35 cellular contexts compared by ENCODE assay signal in genomic region chr11:36235750-36236149, GRCh38. TPM values are rescaled to one million over a fixed set of nuclear protein-coding genes. Genes with fewer than 3 reads are reported as not detected.
DNase-seq lines count a peak whose midpoint lies in the region; ATAC-seq, FAIRE-seq and TF ChIP-seq lines count a peak whose summit lies in the region.
"Had no signal": no experiment of that assay in that cellular context is flagged by ENCODE, and none has a peak within 500 bp of the region (broad histone marks: within the 10 kb centered on the region; RNA-seq: fewer than 3 reads in every experiment).

No MANE protein-coding gene starts in this region.

- no peaks in the 10 kb centered on the region for H3K9me1 ChIP-seq in K562 (ENCODE audit: control insufficient read depth, insufficient read depth, low read length)

- no TSS peak for BruUV-seq in K562 (replicated peaks; lab: Mats Ljungman, UMichigan)

- H4K20me1 ChIP-seq in K562 (replicated peaks; ENCODE audit: control insufficient read depth, insufficient read depth, low read length) (no peaks in the 10 kb centered on the region), MM.1S (ENCODE audit: insufficient read depth, low read length) (no peaks in the 10 kb centered on the region)

- H3K4me2 ChIP-seq in K562 (ENCODE audit: insufficient read depth, low read length), result no peak overlapping the region
- no peak overlapping the region for H3K4me2 ChIP-seq in MM.1S (ENCODE audit: low read depth, low read length)
- H3K4me2 ChIP-seq: KMS-11, PC-9 had no signal

- no peaks in the 10 kb centered on the region for H3F3A ChIP-seq in MM.1S (ENCODE audit: insufficient read depth, low read length)

- in situ Hi-C loops in K562 (cut with MboI), result no loop called here

- H3K9ac ChIP-seq in K562 (ENCODE audit: insufficient read depth in 1 of 2, low read depth in 2 of 2, low read length in 2 of 2) (no peak overlapping the region), MM.1S (ENCODE audit: low read length) (no peak overlapping the region)
- H3K9ac ChIP-seq: KMS-11 had no signal

- H3K79me2 ChIP-seq in K562 (ENCODE audit: control insufficient read depth, insufficient read depth, low read length), result no peaks in the 10 kb centered on the region
- no peaks in the 10 kb centered on the region for H3K79me2 ChIP-seq in MM.1S (ENCODE audit: low read length)

- no peaks in the 10 kb centered on the region for H3K9me3 ChIP-seq in K562 (replicated peaks; ENCODE audit: control insufficient read depth, insufficient read depth, low read depth, low read length)
- H3K9me3 ChIP-seq in MM.1S (replicated peaks; ENCODE audit: insufficient read depth, low read length), result no peaks in the 10 kb centered on the region; the same call in 1 of the 2 replicates
- H3K9me3 ChIP-seq: breast epithelium, gastroesophageal sphincter, prostate gland, thoracic aorta, uterus had no signal

- TF ChIP-seq RAD21 in K562 (CRISPR knock-in tag; conservative IDR thresholded peaks at IDR 0.05 in 1 of 2, IDR thresholded peaks at IDR 0.05 in 1 of 2), result no peak

- ATAC-seq in K562, result no peak
- ATAC-seq in HG03095 (IDR thresholded peaks at IDR 0.05; ENCODE audit: unreplicated experiment), result no peak
- ATAC-seq: activated naive CD8-positive, alpha-beta T cell treated with anti-CD3 and anti-CD28 coated beads, Interleukin-2, amount 50 U/mL, for 24 hours; activated T-cell treated with anti-CD3 and anti-CD28 coated beads, Interleukin-2, amount 50 U/mL, for 4 hours; gastroesophageal sphincter; left lobe of liver; WTC11 had no signal

- H3K4me3 ChIP-seq in K562 (no peak overlapping the region), MM.1S (ENCODE audit: low read length) (no peak overlapping the region)
- H3K4me3 ChIP-seq: breast epithelium, gastroesophageal sphincter, PC-9, prostate gland, thoracic aorta, uterus had no signal

- POLR2A ChIA-PET in K562 (lab: Yijun Ruan, JAX), result no interaction called here

- H3K36me3 ChIP-seq in K562 (ENCODE audit: control insufficient read depth, insufficient read depth, low read length), result no peaks in the 10 kb centered on the region
- H3K36me3 ChIP-seq in MM.1S (replicated peaks; ENCODE audit: insufficient read depth, low read length), result no peaks in the 10 kb centered on the region
- H3K36me3 ChIP-seq: breast epithelium, gastroesophageal sphincter, prostate gland, thoracic aorta, uterus had no signal

- H3K4me1 ChIP-seq in K562 (replicated peaks in 1 of 2; ENCODE audit: control insufficient read depth in 2 of 2, insufficient read depth in 2 of 2, low read length in 2 of 2), result no peaks in the 10 kb centered on the region
- H3K4me1 ChIP-seq in MM.1S (ENCODE audit: low read length), result no peaks in the 10 kb centered on the region
- H3K4me1 ChIP-seq: breast epithelium, prostate gland had no signal

- intact Hi-C loops in K562 (cut with micrococcal nuclease), result no loop called here

- H2AFZ ChIP-seq in K562 (ENCODE audit: low read depth, low read length) (no peak overlapping the region), MM.1S (ENCODE audit: low read length) (no peak overlapping the region)
- H2AFZ ChIP-seq: PC-9 had no signal

- no peak for TF ChIP-seq EP300 in K562 (IDR thresholded peaks at IDR 0.05; ENCODE audit: low read length)

- FAIRE-seq in K562 (lab: Jason Lieb, UNC), result no peak
- FAIRE-seq in GM12891 (lab: Jason Lieb, UNC), result no peak
- FAIRE-seq: G401.6, H54 had no signal

- CTCF ChIA-PET in K562 (lab: Yijun Ruan, JAX; ENCODE audit: low intra/inter-chr PET ratio), result no interaction called here

- TF ChIP-seq POLR2A in K562 (conservative IDR thresholded peaks at IDR 0.05) (no peak), GM12891 (IDR thresholded peaks at IDR 0.05; ENCODE audit: low read depth, low read length) (no peak)

- H3K9me2 ChIP-seq in MM.1S (replicated peaks; ENCODE audit: insufficient read depth, low read length), result no peaks in the 10 kb centered on the region

- peak; percentile 16 for DNase-seq in EH (ENCODE audit: low read depth)
- peak; percentile 63 for DNase-seq in M059J (ENCODE audit: low read depth)
- no peak for DNase-seq in K562 (ENCODE audit: extremely low read depth in 1 of 4, low spot score in 3 of 4)
- peak; percentile 59 for DNase-seq in iris pigment epithelial cell (ENCODE audit: low read depth)
- no peak for DNase-seq in GM12891 (ENCODE audit: insufficient read length, low spot score)
- DNase-seq in UCSD-AML1 (lab: John Stamatoyannopoulos, UW; ENCODE audit: unreplicated experiment), result no peak
- DNase-seq in MM.1S, result no peak
- DNase-seq: activated CD4-positive, alpha-beta T cell treated with anti-CD3 and anti-CD28 coated beads, Interleukin-2, amount 10 ng/mL, durations not matched to agents 7 days and 5 days; activated gamma-delta T cell treated with Interleukin-2 at 50 U/mL for 16 hours; activated naive CD8-positive, alpha-beta T cell treated with anti-CD3 and anti-CD28 coated beads, Interleukin-2, amount 50 U/mL, for 24 hours; activated T-cell treated with anti-CD3 and anti-CD28 coated beads, Interleukin-2, amount 50 U/mL, for 4 hours; CD8-positive, alpha-beta memory T cell; DMS 273 treated with DMSO at 0.1 percent for 48 hours; effector CD4-positive, alpha-beta T cell; erythroblast; hippocampal formation; NCI-H187 treated with DMSO at 0.1 percent for 48 hours; NCI-H2171 treated with DMSO at 0.1 percent for 48 hours; NCI-H524; NK-92 treated with Interleukin-12 subunit alpha and Interleukin-12 subunit beta, amount 100 ng/mL, for 24 hours; PC-9; Right ventricle myocardium superior; SW 1271; T1000; uterus had no signal

- no peaks in the 10 kb centered on the region for H3K27me3 ChIP-seq in K562 (ENCODE audit: control insufficient read depth in 2 of 2, insufficient read depth in 2 of 2, low read length in 2 of 2)
- H3K27me3 ChIP-seq in MM.1S (replicated peaks; ENCODE audit: insufficient read depth, low read length), result no peaks in the 10 kb centered on the region
- H3K27me3 ChIP-seq: breast epithelium, gastroesophageal sphincter, uterus had no signal

- TF ChIP-seq CTCF in K562 (IDR thresholded peaks at IDR 0.05 in 2 of 3, conservative IDR thresholded peaks at IDR 0.05 in 1 of 3; ENCODE audit: insufficient read depth in 2 of 3, low read depth in 1 of 3, low read length in 3 of 3), result no peak
- no peak for TF ChIP-seq CTCF in MM.1S (IDR thresholded peaks at IDR 0.05; ENCODE audit: low read length)

- no peak overlapping the region for H3K27ac ChIP-seq in K562 (ENCODE audit: extremely low read depth, low read depth, low read length)
- H3K27ac ChIP-seq in MM.1S (ENCODE audit: low read length), result no peak overlapping the region
- H3K27ac ChIP-seq: breast epithelium, gastroesophageal sphincter, KMS-11, PC-9, prostate gland, thoracic aorta, uterus had no signal

- 6% methylated on average over 3 of the region's 3 CpGs for WGBS in K562 (ENCODE audit: insufficient coverage, low coverage, missing lambda C conversion rate)

TF ChIP-seq in K562, 482 proteins besides CTCF, POLR2A, EP300 and RAD21 (continues in another document):
- no peak for TF ChIP-seq NBN (IDR thresholded peaks at IDR 0.05; ENCODE audit: low read depth)
- no peak for TF ChIP-seq SP1 (CRISPR knock-in tag; IDR thresholded peaks at IDR 0.05)
- TF ChIP-seq MIER1 (IDR thresholded peaks at IDR 0.05; ENCODE audit: low read depth), result no peak
- TF ChIP-seq ZNF766 (CRISPR knock-in tag; conservative IDR thresholded peaks at IDR 0.05), result no peak
- TF ChIP-seq CBX1 (IDR thresholded peaks at IDR 0.05; ENCODE audit: low read depth), result no peak

TF ChIP-seq in GM12891, 5 proteins besides CTCF, POLR2A, EP300 and RAD21:
- no peak for TF ChIP-seq PAX5 (IDR thresholded peaks at IDR 0.05; ENCODE audit: insufficient read depth, low read length, severe bottlenecking)
- TF ChIP-seq TAF1 (IDR thresholded peaks at IDR 0.05; ENCODE audit: low read depth, low read length), result no peak
- no peak for TF ChIP-seq SPI1 (IDR thresholded peaks at IDR 0.05; ENCODE audit: low read depth, low read length)
- TF ChIP-seq POU2F2 (IDR thresholded peaks at IDR 0.05; ENCODE audit: low read depth, low read length), result no peak
- no peak for TF ChIP-seq POLR2AphosphoS5 (IDR thresholded peaks at IDR 0.05; ENCODE audit: low read depth, low read length)
TF ChIP-seq in GM12891: peak in this region for 0.

RNA-seq across cellular contexts. Expression of gene COMMD9, which starts 53.5 kb away (rescaled TPM):
- total RNA-seq in M059J (2014; rRNA removed; shearing (Covaris generic)), result 80.1 and 94.4 TPM in 2 replicates
- 7.3 and 10.3 TPM in 2 replicates for total RNA-seq in K562 (2011; cell fraction: chromatin; rRNA removed; ENCODE audit: low replicate concordance)
- total RNA-seq in K562 (2011; cell fraction: nucleolus; rRNA removed), result 7.8 and 7.9 TPM in 2 replicates
- total RNA-seq in K562 (2011; cell fraction: nucleoplasm; rRNA removed), result 10.5 and 13.7 TPM in 2 replicates
- total RNA-seq in K562 (2014; rRNA removed) (32.2 and 33.1 TPM in 2 replicates), K562 (2014; rRNA removed; fragmentation: Illumina TruSeq; extraction: Trizol) (27.3 and 29.6 TPM in 2 replicates), K562 (2015; rRNA removed; fragmentation: Illumina TruSeq; extraction: Trizol) (38.9 and 40.0 TPM in 2 replicates), K562 (2021) (49.5 and 52.3 TPM in 2 replicates)
- polyA plus RNA-seq in K562 (2011; rRNA removed) (41.8 and 46.5 TPM in 2 replicates), K562 (2014; fragmentation: Illumina TruSeq; extraction: Trizol) (40.6 and 58.6 TPM in 2 replicates), K562 (2014; fragmentation: Nextera tagmentation; extraction: Ambion mirVana) (100 to 1,000 TPM; 115 to 121 TPM), K562 (2014; rRNA removed) (48.0 and 54.6 TPM in 2 replicates)
- polyA plus RNA-seq in K562 (2011; cell fraction: cytosol; rRNA removed), result 40.7 and 66.0 TPM in 2 replicates
- polyA plus RNA-seq in K562 (2011; cell fraction: nucleus; rRNA removed), result 30.8 and 37.3 TPM in 2 replicates
- 31.3 and 34.4 TPM in 2 replicates for polyA plus RNA-seq in K562 (2012)
- polyA minus RNA-seq in K562 (2011; rRNA and poly(A)+ RNA removed), result 24.1 and 28.4 TPM in 2 replicates
- polyA minus RNA-seq in K562 (2011; cell fraction: cytosol; rRNA and poly(A)+ RNA removed), result 15.6 and 19.9 TPM in 2 replicates
- polyA minus RNA-seq in K562 (2011; cell fraction: nucleus; rRNA and poly(A)+ RNA removed), result 4.7 and 6.4 TPM in 2 replicates
- 27.1 TPM for polyA plus RNA-seq in GM12891 (2012; ENCODE audit: low read depth, missing spikeins)

Comparison
In these comparisons a context has a peak if more than half of its experiments do, and no peak if none do; other contexts are left out.
1. DNase-seq: peak in EH (single experiment), M059J (single experiment) and iris pigment epithelial cell (single experiment); none in K562 (0 of 4), GM12891 (single experiment), UCSD-AML1 (single experiment) and MM.1S (single experiment).